ENCODE assay signal across 13 cellular contexts in the genomic region with DNA sequence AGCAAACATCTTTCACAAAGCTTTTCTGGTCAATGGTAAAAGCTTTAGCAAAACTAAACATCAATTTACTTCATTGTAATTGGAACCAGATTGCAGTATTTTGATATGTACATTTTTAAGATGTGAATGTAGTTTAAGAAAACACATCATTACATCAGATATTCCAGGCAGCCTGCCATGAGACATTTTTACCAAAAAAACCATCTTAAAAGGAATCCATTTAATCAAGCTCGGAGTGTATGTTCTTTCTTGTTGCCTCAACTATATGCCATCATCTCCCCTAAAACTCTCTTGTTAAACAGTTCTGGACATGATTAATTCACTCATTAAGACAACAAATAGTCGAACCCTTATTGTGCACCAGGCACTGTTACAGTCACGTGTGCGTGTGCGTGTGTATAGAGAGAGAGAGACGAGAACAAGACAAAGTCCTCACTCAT.
A peak's percentile ranks its signal among the peaks of the same experiment; 100 is the strongest.
DNase-seq lines count a peak whose midpoint lies in the region; ATAC-seq and TF ChIP-seq lines count a peak whose summit lies in the region.
"Had no signal": no experiment of that assay in that cellular context is flagged by ENCODE, and none has a peak within 500 bp of the region (broad histone marks: within the 10 kb centered on the region; RNA-seq: fewer than 3 reads in every experiment).

No MANE protein-coding gene starts in this region.

- H3K27me3 Mint-ChIP-seq in T-helper 2 cell treated with Interferon-gamma antibody and Interleukin-4, amounts not matched to agents 5 μg/mL and 100 μg/mL, for 36 hours (ENCODE audit: low read depth): no peaks in the 10 kb centered on the region
- H3K27me3 Mint-ChIP-seq: activated CD4-positive, alpha-beta memory T cell treated with anti-CD3 and anti-CD28 coated beads, Interleukin-2, amount 10 ng/mL, durations not matched to agents 7 days and 5 days; CD8-positive, alpha-beta memory T cell; dendritic cell treated with granulocyte-macrophage colony-stimulating factor and Interleukin-4, amounts not matched to agents 40 ng/mL and 50 ng/mL, for 4 days; stimulated activated naive CD8-positive, alpha-beta T cell treated with anti-CD3 and anti-CD28 coated beads, Interleukin-15, amount 100 ng/mL, for 72 hours had no signal

- ATAC-seq in HG03196 (IDR thresholded peaks at IDR 0.05; ENCODE audit: unreplicated experiment) (no peak), HG03342 (IDR thresholded peaks at IDR 0.05; ENCODE audit: unreplicated experiment) (no peak), HG02763 (IDR thresholded peaks at IDR 0.05; ENCODE audit: unreplicated experiment) (no peak)
- ATAC-seq: stimulated activated naive CD8-positive, alpha-beta T cell treated with anti-CD3 and anti-CD28 coated beads, Interleukin-15, amount 100 ng/mL, for 72 hours had no signal

- DNase-seq in EH (ENCODE audit: low read depth): peak; percentile 99
- peak; percentile 62 for DNase-seq in RPMI7951 (ENCODE audit: low read depth)
- DNase-seq in choroid plexus epithelial cell (ENCODE audit: low read depth): peak; percentile 93
- peak; percentile 85 for DNase-seq in skeletal muscle cell (ENCODE audit: low read depth)
- no peak for DNase-seq in T-helper 2 cell treated with Interferon-gamma antibody and Interleukin-4, amounts not matched to agents 5 μg/mL and 100 μg/mL, for 36 hours (ENCODE audit: low spot score)
- DNase-seq: activated CD4-positive, alpha-beta memory T cell treated with anti-CD3 and anti-CD28 coated beads, Interleukin-2, amount 10 ng/mL, durations not matched to agents 7 days and 5 days; activated naive CD4-positive, alpha-beta T cell; CD8-positive, alpha-beta memory T cell; stimulated activated naive CD8-positive, alpha-beta T cell treated with anti-CD3 and anti-CD28 coated beads, Interleukin-15, amount 100 ng/mL, for 72 hours had no signal

- H3K36me3 Mint-ChIP-seq in T-helper 2 cell treated with Interferon-gamma antibody and Interleukin-4, amounts not matched to agents 5 μg/mL and 100 μg/mL, for 36 hours (ENCODE audit: low read depth): peaks cover 5% of the 10 kb centered on the region

- TF ChIP-seq CTCF in choroid plexus epithelial cell (conservative IDR thresholded peaks at IDR 0.05; ENCODE audit: low read depth, low read length): no peak

- H3K4me1 Mint-ChIP-seq in T-helper 2 cell treated with Interferon-gamma antibody and Interleukin-4, amounts not matched to agents 5 μg/mL and 100 μg/mL, for 36 hours (ENCODE audit: low read depth): peaks cover 18% of the 10 kb centered on the region

- no peak overlapping the region for H3K27ac Mint-ChIP-seq in T-helper 2 cell treated with Interferon-gamma antibody and Interleukin-4, amounts not matched to agents 5 μg/mL and 100 μg/mL, for 36 hours
- H3K27ac Mint-ChIP-seq: activated CD4-positive, alpha-beta memory T cell treated with anti-CD3 and anti-CD28 coated beads, Interleukin-2, amount 10 ng/mL, durations not matched to agents 7 days and 5 days; dendritic cell treated with granulocyte-macrophage colony-stimulating factor and Interleukin-4, amounts not matched to agents 40 ng/mL and 50 ng/mL, for 4 days; stimulated activated naive CD8-positive, alpha-beta T cell treated with anti-CD3 and anti-CD28 coated beads, Interleukin-15, amount 100 ng/mL, for 72 hours had no signal

- H3K4me3 ChIP-seq in choroid plexus epithelial cell (ENCODE audit: low read depth, low read length) (no peak overlapping the region), skeletal muscle cell (ENCODE audit: low read depth, low read length) (no peak overlapping the region)

- H3K4me3 Mint-ChIP-seq in T-helper 2 cell treated with Interferon-gamma antibody and Interleukin-4, amounts not matched to agents 5 μg/mL and 100 μg/mL, for 36 hours: no peak overlapping the region
- H3K4me3 Mint-ChIP-seq: activated CD4-positive, alpha-beta memory T cell treated with anti-CD3 and anti-CD28 coated beads, Interleukin-2, amount 10 ng/mL, durations not matched to agents 7 days and 5 days; CD8-positive, alpha-beta memory T cell; dendritic cell treated with granulocyte-macrophage colony-stimulating factor and Interleukin-4, amounts not matched to agents 40 ng/mL and 50 ng/mL, for 4 days; stimulated activated naive CD8-positive, alpha-beta T cell treated with anti-CD3 and anti-CD28 coated beads, Interleukin-15, amount 100 ng/mL, for 72 hours had no signal

- no peaks in the 10 kb centered on the region for H3K9me3 Mint-ChIP-seq in T-helper 2 cell treated with Interferon-gamma antibody and Interleukin-4, amounts not matched to agents 5 μg/mL and 100 μg/mL, for 36 hours
- H3K9me3 Mint-ChIP-seq: activated CD4-positive, alpha-beta memory T cell treated with anti-CD3 and anti-CD28 coated beads, Interleukin-2, amount 10 ng/mL, durations not matched to agents 7 days and 5 days; CD8-positive, alpha-beta memory T cell; dendritic cell treated with granulocyte-macrophage colony-stimulating factor and Interleukin-4, amounts not matched to agents 40 ng/mL and 50 ng/mL, for 4 days; stimulated activated naive CD8-positive, alpha-beta T cell treated with anti-CD3 and anti-CD28 coated beads, Interleukin-15, amount 100 ng/mL, for 72 hours had no signal
